2 cellular contexts compared by ENCODE assay signal in the genomic region with DNA sequence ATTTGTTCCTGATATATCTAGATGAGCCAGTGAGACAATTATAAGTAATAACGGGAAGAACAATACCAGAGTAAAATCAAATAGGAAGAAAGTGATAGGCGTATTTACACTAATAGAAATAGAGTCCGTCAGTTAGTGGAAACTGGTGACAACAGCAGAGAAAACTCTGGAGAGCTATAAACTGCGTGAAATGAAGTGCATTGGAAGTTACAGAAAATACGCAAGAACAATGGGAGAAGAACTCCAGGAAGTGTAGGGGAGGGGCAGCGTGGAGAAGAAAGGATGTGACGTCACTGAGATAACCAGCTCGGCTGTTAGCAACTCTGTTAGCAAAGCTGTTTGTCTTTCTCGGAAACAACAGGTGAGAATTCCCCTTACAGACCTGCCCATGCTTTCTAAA. TPM values are rescaled to one million over a fixed set of nuclear protein-coding genes. Genes with fewer than 3 reads are reported as not detected.
"Had no signal": no experiment of that assay in that cellular context is flagged by ENCODE, and none has a peak within 500 bp of the region (broad histone marks: within the 10 kb centered on the region; RNA-seq: fewer than 3 reads in every experiment).

A gene (plus strand): TSS at position 301 of the 400 bp plus-strand sequence. CDS start 178 bp downstream, outside the sequence.

RNA-seq across cellular contexts. Expression of the gene that starts here (rescaled TPM):
- total RNA-seq: G401, GM12878 had no signal
- polyA plus RNA-seq: GM12878 had no signal
